9 cellular contexts compared by ENCODE assay signal in the genomic region with DNA sequence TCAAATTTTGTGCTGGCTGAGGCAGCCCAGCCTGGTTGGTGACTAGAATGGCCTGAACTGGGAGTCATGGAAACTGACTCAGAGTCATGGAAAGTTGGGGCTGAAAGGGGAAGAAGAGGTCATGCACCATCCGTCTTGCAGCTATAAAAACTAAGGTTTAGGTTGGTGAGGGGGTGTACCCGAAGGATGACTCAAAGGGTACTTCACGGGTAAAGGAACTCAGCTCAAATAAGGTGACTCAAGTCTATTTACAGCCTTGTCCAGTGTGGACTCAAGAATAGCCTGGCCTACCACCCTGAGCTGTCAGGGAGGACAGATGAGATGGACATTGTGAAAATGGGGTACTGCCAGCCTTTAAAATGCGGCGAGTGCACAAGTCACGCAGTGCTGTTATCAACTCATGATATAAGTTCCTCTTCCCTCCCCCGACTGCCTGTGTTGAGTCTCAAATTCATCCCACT. TPM values are rescaled to one million over a fixed set of nuclear protein-coding genes. Genes with fewer than 3 reads are reported as not detected.
DNase-seq lines count a peak whose midpoint lies in the region; ATAC-seq lines count a peak whose summit lies in the region.
"Had no signal": no experiment of that assay in that cellular context is flagged by ENCODE, and none has a peak within 500 bp of the region (broad histone marks: within the 10 kb centered on the region; RNA-seq: fewer than 3 reads in every experiment).

No MANE protein-coding gene starts in this region.

- peaks cover 14% of the 10 kb centered on the region for H3K9me3 Mint-ChIP-seq in activated T-cell treated with anti-CD3 and anti-CD28 coated beads, Interleukin-2, amount 50 U/mL, for 24 hours

- intact Hi-C loops in sciatic nerve (cut with DNase I) = no loop called here

- peaks cover 32% of the 10 kb centered on the region for H3K4me1 Mint-ChIP-seq in activated T-cell treated with anti-CD3 and anti-CD28 coated beads, Interleukin-2, amount 50 U/mL, for 24 hours (ENCODE audit: low read depth)

- H3K27me3 Mint-ChIP-seq in activated T-cell treated with anti-CD3 and anti-CD28 coated beads, Interleukin-2, amount 50 U/mL, for 24 hours = peaks cover 25% of the 10 kb centered on the region

- peak; percentile 65 for ATAC-seq in GM18861 (IDR thresholded peaks at IDR 0.05; ENCODE audit: unreplicated experiment)
- ATAC-seq in HG02981 (IDR thresholded peaks at IDR 0.05; ENCODE audit: unreplicated experiment) = peak; percentile 53
- peak; percentile 52 for ATAC-seq in sciatic nerve
- ATAC-seq in HG03045 (IDR thresholded peaks at IDR 0.05; ENCODE audit: unreplicated experiment) = no peak
- ATAC-seq: body of pancreas had no signal

- peaks cover 2% of the 10 kb centered on the region for H3K36me3 Mint-ChIP-seq in activated T-cell treated with anti-CD3 and anti-CD28 coated beads, Interleukin-2, amount 50 U/mL, for 24 hours (ENCODE audit: low read depth)

- peak overlapping the region; percentile 52 for H3K4me3 Mint-ChIP-seq in activated T-cell treated with anti-CD3 and anti-CD28 coated beads, Interleukin-2, amount 50 U/mL, for 24 hours

- H3K27ac Mint-ChIP-seq in activated T-cell treated with anti-CD3 and anti-CD28 coated beads, Interleukin-2, amount 50 U/mL, for 24 hours = peak overlapping the region; percentile 93

- DNase-seq in activated T-cell treated with anti-CD3 and anti-CD28 coated beads, Interleukin-2, amount 50 U/mL, for 24 hours = peak; percentile 49
- DNase-seq in sciatic nerve (ENCODE audit: low spot score) = no peak
- DNase-seq in GM03348 (ENCODE audit: low spot score) = no peak
- DNase-seq in inferior parietal cortex (ENCODE audit: extremely low spot score) = no peak
- DNase-seq in DMS79 (lab: John Stamatoyannopoulos, UW) = no peak

RNA-seq across cellular contexts. Expression of a gene that starts 18.6 kb away (rescaled TPM):
- 1.2 TPM for total RNA-seq in sciatic nerve
- total RNA-seq: body of pancreas had no signal

RNA-seq across cellular contexts. Expression of a gene that starts 33.3 kb away (rescaled TPM):
- total RNA-seq in sciatic nerve = 1.7 TPM

RNA-seq across cellular contexts. Expression of a gene that starts 46.2 kb away (rescaled TPM):
- 13.0 TPM for total RNA-seq in sciatic nerve

RNA-seq across cellular contexts. Expression of a gene that starts 54.7 kb away (rescaled TPM):
- total RNA-seq in sciatic nerve = not detected
- total RNA-seq: body of pancreas had no signal
